ENCODE assay signal across 12 cellular contexts in the genomic region with DNA sequence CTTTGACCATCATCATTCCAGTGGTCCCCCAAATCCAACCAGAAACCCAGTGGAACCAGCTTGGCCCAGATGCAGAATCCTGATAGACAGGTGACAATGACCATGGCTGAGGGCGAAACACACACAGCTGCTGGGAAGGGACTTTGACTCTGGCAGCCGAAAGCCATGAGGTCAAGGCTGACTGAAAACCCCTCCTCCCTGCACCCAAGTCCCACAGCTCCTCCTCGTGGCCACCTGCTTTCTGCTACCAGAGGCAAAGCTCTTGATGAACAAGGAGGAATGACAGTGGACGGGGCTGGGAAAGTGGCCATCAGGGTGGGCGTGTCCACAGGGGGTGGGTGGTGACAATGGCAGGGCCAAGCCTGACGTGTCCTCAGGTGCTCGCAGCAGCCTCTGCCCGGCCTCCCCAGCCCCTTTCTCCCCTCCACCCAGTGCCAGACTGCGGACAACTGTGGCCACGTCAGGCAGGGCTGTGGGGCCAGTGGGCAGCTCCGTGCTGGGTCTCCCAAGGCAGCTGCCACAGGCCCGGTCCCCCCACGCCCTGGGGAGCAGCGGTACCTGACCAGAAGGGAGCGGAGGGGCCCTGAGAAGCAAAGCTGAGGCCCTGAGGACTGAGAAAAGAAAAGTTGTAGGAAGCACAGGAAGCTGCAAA. TPM values are rescaled to one million over a fixed set of nuclear protein-coding genes. Genes with fewer than 3 reads are reported as not detected.
DNase-seq lines count a peak whose midpoint lies in the region; ATAC-seq and TF ChIP-seq lines count a peak whose summit lies in the region.
"Had no signal": no experiment of that assay in that cellular context is flagged by ENCODE, and none has a peak within 500 bp of the region (broad histone marks: within the 10 kb centered on the region; RNA-seq: fewer than 3 reads in every experiment).

No MANE protein-coding gene starts in this region.

- no peaks in the 10 kb centered on the region for H3K27me3 ChIP-seq in left ventricle myocardium inferior (ENCODE audit: low read depth)
- H3K27me3 ChIP-seq: MG63 had no signal

- no peak overlapping the region for H3K4me3 ChIP-seq in left ventricle myocardium inferior
- H3K4me3 ChIP-seq in lower leg skin (ENCODE audit: low read depth, poor library complexity, severe bottlenecking), result no peak overlapping the region
- H3K4me3 ChIP-seq: MG63 had no signal

- no peak overlapping the region for H3K27ac ChIP-seq in left ventricle myocardium inferior (replicated peaks)

- peaks cover 41% of the 10 kb centered on the region for H3K9me3 ChIP-seq in left ventricle myocardium inferior (replicated peaks)

- DNase-seq in Right ventricle myocardium inferior (ENCODE audit: missing footprints) (peak; percentile 66), left ventricle myocardium inferior (no peak), lower leg skin (ENCODE audit: low spot score in 2 of 2) (peak; percentile 9 to 72), GM13977 (ENCODE audit: low spot score) (no peak), EL (no peak)
- DNase-seq in activated CD8-positive, alpha-beta memory T cell treated with anti-CD3 and anti-CD28 coated beads, Interleukin-2, amount 50 U/mL, for 48 hours, result peak; percentile 47
- DNase-seq: activated naive CD8-positive, alpha-beta T cell treated with anti-CD3 and anti-CD28 coated beads for 36 hours; MG63 had no signal

- TF ChIP-seq CTCF in left ventricle myocardium inferior (IDR thresholded peaks at IDR 0.05; ENCODE audit: borderline replicate concordance) (no peak), lower leg skin (IDR thresholded peaks at IDR 0.05) (peak in 1 of 3 donors; percentile 29), GM13977 (IDR thresholded peaks at IDR 0.05; ENCODE audit: extremely low read depth, insufficient read depth, missing control alignments) (no peak)

- in situ Hi-C loops in GM13977 (cut with MboI; ENCODE audit: low pct_unique_long_range_greater_than_20kb, low sequenced_read_pairs, unreplicated experiment), result no loop called here

- intact Hi-C loops in Right ventricle myocardium inferior (cut with DNase I) (no loop called here), left ventricle myocardium inferior (cut with micrococcal nuclease) (no loop called here), lower leg skin (cut with DNase I; ENCODE audit: low total_unique reads) (no loop called here)

- ATAC-seq in Right ventricle myocardium inferior, result peak; percentile 5
- no peak for ATAC-seq in HG02610 (IDR thresholded peaks at IDR 0.05; ENCODE audit: unreplicated experiment)
- no peak for ATAC-seq in GM21367 (IDR thresholded peaks at IDR 0.05; ENCODE audit: unreplicated experiment)
- ATAC-seq: naive thymus-derived CD8-positive, alpha-beta T cell; Panc1 had no signal

- H3K4me1 ChIP-seq in left ventricle myocardium inferior, result no peaks in the 10 kb centered on the region

- 90 to 94% methylated on average over 14 to 15 of the region's 15 CpGs for WGBS in lower leg skin, 2 donors

- H3K36me3 ChIP-seq in left ventricle myocardium inferior, result peaks cover 73% of the 10 kb centered on the region

- TF ChIP-seq POLR2A in lower leg skin (IDR thresholded peaks at IDR 0.05), result no peak

RNA-seq across cellular contexts. Expression of a gene that starts 30.8 kb away (rescaled TPM):
- total RNA-seq in Right ventricle myocardium inferior (0.41 TPM), left ventricle myocardium inferior (0.63 TPM), lower leg skin (under 1 TPM in 2 of 4 donors, not detected in 2; 0.10 to 0.29 TPM)

Comparison
In these comparisons a context has a peak if more than half of its experiments do, and no peak if none do; other contexts are left out.
1. DNase-seq: peak in Right ventricle myocardium inferior (single experiment), activated CD8-positive, alpha-beta memory T cell treated with anti-CD3 and anti-CD28 coated beads, Interleukin-2, amount 50 U/mL, for 48 hours (single experiment) and lower leg skin (2 of 2); none in left ventricle myocardium inferior (single experiment), GM13977 (single experiment) and EL (single experiment).